In the genomic region with DNA sequence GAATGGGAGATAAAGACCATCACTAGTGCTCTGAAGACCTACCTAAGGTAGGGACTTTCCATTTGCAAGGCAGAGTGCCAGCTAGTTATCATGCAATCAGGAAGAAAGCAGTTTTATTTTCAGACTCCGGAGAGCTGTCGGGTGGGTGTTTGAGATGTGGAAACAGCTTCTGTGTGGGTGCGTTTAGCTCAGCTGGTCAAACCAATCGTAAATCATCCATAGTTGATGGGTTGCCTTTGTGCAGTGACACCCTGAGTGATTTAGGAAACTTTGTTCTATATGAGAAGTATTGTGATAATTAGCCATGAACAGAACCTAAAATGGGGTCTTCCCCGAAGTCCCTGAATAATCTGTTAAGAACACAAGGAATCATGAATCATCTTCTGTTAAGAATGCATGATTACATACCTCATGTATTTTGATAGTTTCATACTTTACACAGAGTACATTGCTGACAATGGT, we compare ENCODE assay signal across 9 cellular contexts.
DNase-seq lines count a peak whose midpoint lies in the region; ATAC-seq and TF ChIP-seq lines count a peak whose summit lies in the region.
"Had no signal": no experiment of that assay in that cellular context is flagged by ENCODE, and none has a peak within 500 bp of the region (broad histone marks: within the 10 kb centered on the region; RNA-seq: fewer than 3 reads in every experiment).

No MANE protein-coding gene starts in this region.

- H3K4me1 Mint-ChIP-seq in activated T-cell treated with anti-CD3 and anti-CD28 coated beads, Interleukin-2, amount 50 U/mL, for 24 hours (ENCODE audit: low read depth): peaks cover 88% of the 10 kb centered on the region

- H3K36me3 ChIP-seq in RWPE2 (ENCODE audit: low read depth) (no peaks in the 10 kb centered on the region), H7 (replicated peaks; ENCODE audit: control insufficient read depth, insufficient read depth, low read length) (no peaks in the 10 kb centered on the region; the same call in 1 of the 2 replicates)

- H3K27ac ChIP-seq in RWPE2 (ENCODE audit: poor library complexity, severe bottlenecking): peak overlapping the region; percentile 26
- H3K27ac ChIP-seq in layer of hippocampus (ENCODE audit: low read depth, low read length): peak overlapping the region; percentile 1

- peaks cover 60% of the 10 kb centered on the region for H3K36me3 Mint-ChIP-seq in activated T-cell treated with anti-CD3 and anti-CD28 coated beads, Interleukin-2, amount 50 U/mL, for 24 hours (ENCODE audit: low read depth)

- no peaks in the 10 kb centered on the region for H3K9me3 Mint-ChIP-seq in activated T-cell treated with anti-CD3 and anti-CD28 coated beads, Interleukin-2, amount 50 U/mL, for 24 hours

- H3K27me3 ChIP-seq in RWPE2 (ENCODE audit: insufficient read depth, poor library complexity, severe bottlenecking): no peaks in the 10 kb centered on the region
- no peaks in the 10 kb centered on the region for H3K27me3 ChIP-seq in layer of hippocampus (ENCODE audit: control insufficient read depth, insufficient read depth, low read length)
- no peaks in the 10 kb centered on the region for H3K27me3 ChIP-seq in H7 (ENCODE audit: control insufficient read depth, insufficient read depth, low read length)

- no peak for TF ChIP-seq CTCF in RWPE2 (IDR thresholded peaks at IDR 0.05; ENCODE audit: poor library complexity, severe bottlenecking)

- peak; percentile 49 for DNase-seq in activated T-cell treated with anti-CD3 and anti-CD28 coated beads, Interleukin-2, amount 50 U/mL, for 24 hours
- DNase-seq in activated T-cell treated with anti-CD3 and anti-CD28 coated beads, Interleukin-2, amount 50 U/mL, for 1 hour: no peak
- no peak for DNase-seq in RWPE2 (ENCODE audit: low spot score)
- no peak for DNase-seq in HK-2 (ENCODE audit: unreplicated experiment)
- DNase-seq in inferior parietal cortex (ENCODE audit: extremely low spot score): no peak
- DNase-seq in H7: no peak

- H3K27ac Mint-ChIP-seq in activated T-cell treated with anti-CD3 and anti-CD28 coated beads, Interleukin-2, amount 50 U/mL, for 24 hours: peak overlapping the region; percentile 92

- H3K9me3 ChIP-seq in RWPE2 (ENCODE audit: severe bottlenecking): no peaks in the 10 kb centered on the region

- no peaks in the 10 kb centered on the region for H3K27me3 Mint-ChIP-seq in activated T-cell treated with anti-CD3 and anti-CD28 coated beads, Interleukin-2, amount 50 U/mL, for 24 hours

- peak; percentile 52 for ATAC-seq in HG02678 (IDR thresholded peaks at IDR 0.05; ENCODE audit: unreplicated experiment)
- peak; percentile 37; the same call in 2 of the 3 replicates for ATAC-seq in RWPE2 (ENCODE audit: low read depth)

- peak overlapping the region; percentile 53 for H3K4me3 Mint-ChIP-seq in activated T-cell treated with anti-CD3 and anti-CD28 coated beads, Interleukin-2, amount 50 U/mL, for 24 hours

- H3K4me1 ChIP-seq in RWPE2 (ENCODE audit: insufficient read depth, poor library complexity, severe bottlenecking): peaks cover 33% of the 10 kb centered on the region

- H3K4me3 ChIP-seq in RWPE2 (ENCODE audit: severe bottlenecking) (no peak overlapping the region), H7 (ENCODE audit: insufficient read depth, low read depth, low read length) (no peak overlapping the region)
- H3K4me3 ChIP-seq: skin epidermis had no signal
